Comparison of ENCODE assay signal across 9 cellular contexts in genomic region chr4:179989975-179990374, GRCh38.
DNase-seq lines count a peak whose midpoint lies in the region; ATAC-seq and TF ChIP-seq lines count a peak whose summit lies in the region.
"Had no signal": no experiment of that assay in that cellular context is flagged by ENCODE, and none has a peak within 500 bp of the region (broad histone marks: within the 10 kb centered on the region; RNA-seq: fewer than 3 reads in every experiment).

No MANE protein-coding gene starts in this region.

- ATAC-seq in GM21515 (IDR thresholded peaks at IDR 0.05; ENCODE audit: unreplicated experiment) (peak; percentile 100), HG03159 (IDR thresholded peaks at IDR 0.05; ENCODE audit: unreplicated experiment) (peak; percentile 100), left ventricle myocardium superior (no peak)

- no peak overlapping the region for H3K4me3 Mint-ChIP-seq in activated T-cell treated with anti-CD3 and anti-CD28 coated beads, Interleukin-2, amount 50 U/mL, for 24 hours

- no peak for TF ChIP-seq CTCF in GM12865 (IDR thresholded peaks at IDR 0.05; ENCODE audit: insufficient read depth, low read depth, low read length, missing control alignments)

- H3K27me3 Mint-ChIP-seq in activated T-cell treated with anti-CD3 and anti-CD28 coated beads, Interleukin-2, amount 50 U/mL, for 24 hours, result no peaks in the 10 kb centered on the region

- DNase-seq in GM12865 (ENCODE audit: low read depth) (peak; percentile 84), SIG-M5 treated with dmso at 0.1 percent for 504 hours (lab: John Stamatoyannopoulos, UW; ENCODE audit: unreplicated experiment) (peak; percentile 62), HT-29 (ENCODE audit: low spot score) (no peak), left ventricle myocardium superior (no peak), NCI-H2081 treated with DMSO at 0.1 percent for 48 hours (lab: John Stamatoyannopoulos, UW) (no peak)
- no peak for DNase-seq in activated T-cell treated with anti-CD3 and anti-CD28 coated beads, Interleukin-2, amount 50 U/mL, for 24 hours
- DNase-seq: tibial artery had no signal

- intact Hi-C loops in left ventricle myocardium superior (cut with micrococcal nuclease), result no loop called here

- H3K4me1 Mint-ChIP-seq in activated T-cell treated with anti-CD3 and anti-CD28 coated beads, Interleukin-2, amount 50 U/mL, for 24 hours (ENCODE audit: low read depth), result no peaks in the 10 kb centered on the region

- no peak overlapping the region for H3K27ac Mint-ChIP-seq in activated T-cell treated with anti-CD3 and anti-CD28 coated beads, Interleukin-2, amount 50 U/mL, for 24 hours

- H3K4me3 ChIP-seq in GM12865 (ENCODE audit: low read depth, low read length), result no peak overlapping the region
- H3K4me3 ChIP-seq: tibial artery had no signal

- peaks cover 18% of the 10 kb centered on the region for H3K9me3 Mint-ChIP-seq in activated T-cell treated with anti-CD3 and anti-CD28 coated beads, Interleukin-2, amount 50 U/mL, for 24 hours

- no peaks in the 10 kb centered on the region for H3K36me3 Mint-ChIP-seq in activated T-cell treated with anti-CD3 and anti-CD28 coated beads, Interleukin-2, amount 50 U/mL, for 24 hours (ENCODE audit: low read depth)

Comparison
In these comparisons a context has a peak if more than half of its experiments do, and no peak if none do; other contexts are left out.
1. DNase-seq: peak in GM12865 (single experiment) and SIG-M5 treated with dmso at 0.1 percent for 504 hours (single experiment); none in HT-29 (single experiment), left ventricle myocardium superior (single experiment), NCI-H2081 treated with DMSO at 0.1 percent for 48 hours (single experiment) and activated T-cell treated with anti-CD3 and anti-CD28 coated beads, Interleukin-2, amount 50 U/mL, for 24 hours (single experiment).